ENCODE assay signal across 11 cellular contexts in the genomic region with DNA sequence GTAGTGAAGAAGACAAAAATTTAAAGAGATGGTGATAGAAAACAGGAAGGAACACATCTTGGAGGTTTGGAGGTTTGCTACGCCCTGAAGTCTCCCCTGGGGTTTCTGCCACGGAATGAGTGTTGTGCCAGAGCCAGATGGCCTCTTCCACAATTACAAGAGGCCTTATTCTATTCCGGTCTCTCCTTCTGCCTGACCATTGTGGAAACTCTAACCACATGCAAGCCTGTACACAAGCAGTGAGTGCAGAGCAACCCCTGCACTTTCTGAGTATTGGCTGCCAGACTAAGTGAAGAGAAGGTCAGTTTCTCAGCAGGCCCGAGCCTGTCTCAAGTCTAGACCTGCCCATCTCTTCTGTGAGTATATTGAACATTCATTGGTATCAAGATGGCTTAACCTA. TPM values are rescaled to one million over a fixed set of nuclear protein-coding genes. Genes with fewer than 3 reads are reported as not detected.
DNase-seq lines count a peak whose midpoint lies in the region; ATAC-seq and TF ChIP-seq lines count a peak whose summit lies in the region.
"Had no signal": no experiment of that assay in that cellular context is flagged by ENCODE, and none has a peak within 500 bp of the region (broad histone marks: within the 10 kb centered on the region; RNA-seq: fewer than 3 reads in every experiment).

No MANE protein-coding gene starts in this region.

- H3K4me1 ChIP-seq in left ventricle myocardium inferior (peaks cover 44% of the 10 kb centered on the region), Karpas-422 (ENCODE audit: low read length) (no peaks in the 10 kb centered on the region)

- no peak overlapping the region for H2AFZ ChIP-seq in Karpas-422 (ENCODE audit: low read length)

- H3K9ac ChIP-seq in Karpas-422 (ENCODE audit: low read length) = no peak overlapping the region

- DNase-seq in RPMI7951 (ENCODE audit: low read depth) = peak; percentile 82
- DNase-seq in left ventricle myocardium inferior = peak; percentile 26
- DNase-seq in activated CD8-positive, alpha-beta memory T cell treated with anti-CD3 and anti-CD28 coated beads, Interleukin-2, amount 50 U/mL, for 48 hours = no peak
- no peak for DNase-seq in foreskin melanocyte
- no peak for DNase-seq in Karpas-422
- no peak for DNase-seq in activated CD8-positive, alpha-beta memory T cell treated with anti-CD3 and anti-CD28 coated beads for 24 hours
- DNase-seq: activated CD8-positive, alpha-beta T cell treated with anti-CD3 and anti-CD28 coated beads, Interleukin-2, amount 10 ng/mL, durations not matched to agents 7 days and 5 days; Caco-2; NCI-H1105 had no signal

- H3K4me3 ChIP-seq in left ventricle myocardium inferior (no peak overlapping the region), Karpas-422 (ENCODE audit: low read length) (no peak overlapping the region)

- TF ChIP-seq CTCF in left ventricle myocardium inferior (IDR thresholded peaks at IDR 0.05; ENCODE audit: borderline replicate concordance) = no peak

- H3K27ac ChIP-seq in left ventricle myocardium inferior (replicated peaks) (peak overlapping the region; percentile 71), Karpas-422 (ENCODE audit: low read length) (no peak overlapping the region)

- peak; percentile 35 for ATAC-seq in GM18861 (IDR thresholded peaks at IDR 0.05; ENCODE audit: unreplicated experiment)
- peak; percentile 65 for ATAC-seq in HG03066 (IDR thresholded peaks at IDR 0.05; ENCODE audit: low read depth, unreplicated experiment)
- ATAC-seq: activated CD8-positive, alpha-beta T cell treated with anti-CD3 and anti-CD28 coated beads, Interleukin-2, amount 10 ng/mL, durations not matched to agents 7 days and 5 days had no signal

- H3K79me2 ChIP-seq in Karpas-422 (ENCODE audit: low read length) = no peaks in the 10 kb centered on the region

- H3K36me3 ChIP-seq in left ventricle myocardium inferior (no peaks in the 10 kb centered on the region), Karpas-422 (ENCODE audit: insufficient read depth, low read length) (no peaks in the 10 kb centered on the region)

- no peaks in the 10 kb centered on the region for H4K20me1 ChIP-seq in Karpas-422 (ENCODE audit: insufficient read depth, low read depth, low read length)

- H3K27me3 ChIP-seq in left ventricle myocardium inferior (ENCODE audit: low read depth) (no peaks in the 10 kb centered on the region), Karpas-422 (ENCODE audit: low read length) (no peaks in the 10 kb centered on the region)

- intact Hi-C loops in left ventricle myocardium inferior (cut with micrococcal nuclease) = no loop called here

- H3K9me2 ChIP-seq in Karpas-422 (replicated peaks; ENCODE audit: insufficient read depth, low read length) = no peaks in the 10 kb centered on the region

- no peak overlapping the region for H3K4me2 ChIP-seq in Karpas-422 (ENCODE audit: low read depth, low read length, poor library complexity, severe bottlenecking)

- no peaks in the 10 kb centered on the region for H3K9me3 ChIP-seq in left ventricle myocardium inferior (replicated peaks)
- H3K9me3 ChIP-seq in Karpas-422 (ENCODE audit: low read length) = no peaks in the 10 kb centered on the region
- H3K9me3 ChIP-seq: Caco-2 had no signal

RNA-seq across cellular contexts. Expression of a gene that starts 22.7 kb away (rescaled TPM):
- total RNA-seq in RPMI7951 (2014; rRNA removed; shearing (Covaris generic)) = 173 and 185 TPM in 2 replicates
- total RNA-seq in left ventricle myocardium inferior = 16.2 TPM
- not detected in 2 replicates for total RNA-seq in Karpas-422 (2014; rRNA removed; shearing (Covaris generic); ENCODE audit: low replicate concordance)

Comparison
In these comparisons a context has a peak if more than half of its experiments do, and no peak if none do; other contexts are left out.
1. DNase-seq: peak in RPMI7951 (single experiment) and left ventricle myocardium inferior (single experiment); none in activated CD8-positive, alpha-beta memory T cell treated with anti-CD3 and anti-CD28 coated beads, Interleukin-2, amount 50 U/mL, for 48 hours (single experiment), foreskin melanocyte (single experiment), Karpas-422 (single experiment) and activated CD8-positive, alpha-beta memory T cell treated with anti-CD3 and anti-CD28 coated beads for 24 hours (single experiment).
2. RNA of a gene that starts 22.7 kb away (total RNA-seq): 173 to 185 TPM in RPMI7951 and 16.2 TPM in left ventricle myocardium inferior (single experiment); not detected in Karpas-422; every median in the first group is over 10 times any median in the second.